Comparison of ENCODE assay signal across 1 cellular context in genomic region chr5:13045897-13046551, GRCh38.
TF ChIP-seq lines count a peak whose summit lies in the region.

No MANE protein-coding gene starts in this region.

TF ChIP-seq in GM23338, 12 proteins besides CTCF, POLR2A, EP300 and RAD21 (continued from another document):
- TF ChIP-seq ZNF462 (CRISPR knock-in tag; IDR thresholded peaks at IDR 0.05) (no peak), CREB1 (CRISPR knock-in tag; IDR thresholded peaks at IDR 0.05; ENCODE audit: low read depth) (no peak), JUNB (IDR thresholded peaks at IDR 0.05; ENCODE audit: unreplicated experiment) (no peak)
